Comparison of ENCODE assay signal across 18 cellular contexts in the genomic region with DNA sequence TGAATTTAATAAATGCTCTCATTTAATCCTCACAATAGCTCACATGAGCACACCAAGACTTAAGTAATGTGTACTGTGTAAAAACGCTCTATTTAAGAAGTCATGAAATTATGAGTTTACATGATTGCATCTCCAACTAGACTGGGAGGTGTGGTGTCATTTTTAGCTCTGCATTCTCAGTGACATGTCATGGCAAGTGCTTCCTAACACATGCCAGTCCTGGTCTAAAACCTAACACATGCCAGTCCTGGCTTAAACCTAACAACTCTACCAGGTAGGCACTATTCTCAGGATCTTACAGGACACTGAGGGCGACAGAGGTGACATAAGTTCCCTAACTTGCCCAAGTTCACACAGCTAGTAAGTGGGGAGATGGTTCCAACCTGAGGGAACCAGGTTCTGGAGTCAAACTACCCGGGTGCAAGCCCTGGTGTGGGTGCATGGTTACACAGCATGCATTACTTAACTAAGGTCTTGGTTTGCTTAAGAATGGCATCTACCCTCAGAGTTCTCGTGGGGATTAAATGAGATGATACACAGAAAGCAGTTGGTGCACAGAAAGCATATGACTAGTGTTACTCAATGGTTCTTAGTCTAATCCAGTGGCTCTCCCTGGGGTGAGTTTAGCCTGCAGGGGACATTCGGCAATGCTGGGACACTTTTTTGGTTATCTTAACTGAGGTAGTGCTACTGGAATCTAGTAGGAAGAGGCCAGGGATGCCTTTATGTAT. TPM values are rescaled to one million over a fixed set of nuclear protein-coding genes. Genes with fewer than 3 reads are reported as not detected.
DNase-seq lines count a peak whose midpoint lies in the region; ATAC-seq, FAIRE-seq and TF ChIP-seq lines count a peak whose summit lies in the region.
"Had no signal": no experiment of that assay in that cellular context is flagged by ENCODE, and none has a peak within 500 bp of the region (broad histone marks: within the 10 kb centered on the region; RNA-seq: fewer than 3 reads in every experiment).

No MANE protein-coding gene starts in this region.

- 97% methylated on average over 4 of the region's 5 CpGs for WGBS in SK-N-SH (ENCODE audit: low lambda C conversion rate)

- H3K36me3 ChIP-seq in SK-N-SH (replicated peaks in 1 of 2; ENCODE audit: control insufficient read depth in 1 of 2, insufficient read depth in 2 of 2, low read length in 1 of 2) (peaks cover 32 to 34% of the 10 kb centered on the region in 2 experiments), keratinocyte (ENCODE audit: control insufficient read depth in 2 of 2, extremely low read depth in 1 of 2, insufficient read depth in 2 of 2, low read length in 2 of 2) (peaks cover 4 to 9% of the 10 kb centered on the region in 2 experiments)

- H4K20me1 ChIP-seq in SK-N-SH (ENCODE audit: insufficient read depth) (no peaks in the 10 kb centered on the region), keratinocyte (ENCODE audit: control insufficient read depth, extremely low read depth, insufficient read depth, low read length) (no peaks in the 10 kb centered on the region)
- H4K20me1 ChIP-seq: BLaER1 had no signal

- DNase-seq in SK-N-SH (no peak), GM19239 (ENCODE audit: insufficient read length, low spot score) (no peak), keratinocyte (ENCODE audit: low read depth, low spot score) (no peak), NCI-H748 treated with DMSO at 0.1 percent for 48 hours (lab: John Stamatoyannopoulos, UW) (no peak), sciatic nerve (ENCODE audit: low spot score) (no peak), cortex of kidney (lab: John Stamatoyannopoulos, UW) (no peak)
- DNase-seq in central memory CD8-positive, alpha-beta T cell (ENCODE audit: low spot score in 2 of 2), result no peak
- DNase-seq: DMS 273 treated with DMSO at 0.1 percent for 48 hours; NCI-H146; NCI-H226; NCI-H526 treated with DMSO at 0.1 percent for 48 hours; NK-92 treated with Interleukin-12 subunit alpha and Interleukin-12 subunit beta, amount 100 ng/mL, for 24 hours had no signal

- H3K27me3 Mint-ChIP-seq in central memory CD8-positive, alpha-beta T cell, result no peaks in the 10 kb centered on the region
- H3K27me3 Mint-ChIP-seq: IgD-negative memory B cell had no signal

- H3K4me1 Mint-ChIP-seq in central memory CD8-positive, alpha-beta T cell, result peaks cover 5% of the 10 kb centered on the region

- H3K9ac ChIP-seq in SK-N-SH, result no peak overlapping the region
- no peak overlapping the region for H3K9ac ChIP-seq in keratinocyte (ENCODE audit: control insufficient read depth, extremely low read depth, insufficient read depth, low read length)
- H3K9ac ChIP-seq: BLaER1 had no signal

- H3K9me2 ChIP-seq in SK-N-SH, result no peaks in the 10 kb centered on the region

- no peaks in the 10 kb centered on the region for H3K9me3 Mint-ChIP-seq in central memory CD8-positive, alpha-beta T cell
- H3K9me3 Mint-ChIP-seq: IgD-negative memory B cell had no signal

- intact Hi-C loops in sciatic nerve (cut with DNase I), result no loop called here

- no peaks in the 10 kb centered on the region for H3K27me3 ChIP-seq in SK-N-SH (ENCODE audit: insufficient read depth)
- no peaks in the 10 kb centered on the region for H3K27me3 ChIP-seq in keratinocyte (ENCODE audit: control insufficient read depth, extremely low read depth, insufficient read depth, low read length)
- H3K27me3 ChIP-seq: BLaER1 had no signal

- H3K4me3 Mint-ChIP-seq in central memory CD8-positive, alpha-beta T cell, result no peak overlapping the region
- H3K4me3 Mint-ChIP-seq: IgD-negative memory B cell had no signal

- H3K4me3 ChIP-seq in SK-N-SH (ENCODE audit: low read depth in 2 of 2, low read length in 1 of 2) (no peak overlapping the region), keratinocyte (ENCODE audit: control insufficient read depth in 2 of 3, extremely low read depth in 1 of 3, insufficient read depth in 2 of 3, low read depth in 1 of 3, low read length in 3 of 3) (no peak overlapping the region)
- H3K4me3 ChIP-seq: BLaER1 had no signal

- ATAC-seq in SK-N-SH treated with all-trans-retinoic acid at 6 μM for 48 hours (no peak), sciatic nerve (no peak)
- no peak for ATAC-seq in central memory CD8-positive, alpha-beta T cell (replicated peaks; ENCODE audit: extremely low read depth, poor library complexity, severe bottlenecking)
- ATAC-seq: HCT116 had no signal

- peak overlapping the region; percentile 38 for H3K27ac Mint-ChIP-seq in central memory CD8-positive, alpha-beta T cell (ENCODE audit: low read depth)

- peaks cover 12% of the 10 kb centered on the region; the same call in 1 of the 2 replicates for H3K79me2 ChIP-seq in SK-N-SH (ENCODE audit: insufficient read depth)
- H3K79me2 ChIP-seq in keratinocyte (ENCODE audit: control insufficient read depth, insufficient read depth, low read length), result peaks cover 10% of the 10 kb centered on the region

- POLR2A ChIA-PET in SK-N-SH (lab: Yijun Ruan, JAX), result no interaction called here

- no peak overlapping the region for H3K4me2 ChIP-seq in SK-N-SH
- H3K4me2 ChIP-seq in keratinocyte (ENCODE audit: control insufficient read depth, extremely low read depth, insufficient read depth, low read depth, low read length), result peak overlapping the region; percentile 52
- H3K4me2 ChIP-seq: BLaER1 had no signal

- H3K27ac ChIP-seq in SK-N-SH (ENCODE audit: low read depth in 2 of 2, low read length in 1 of 2) (peak overlapping the region; percentile 93 to 99; a peak in 3 of 4 replicates), keratinocyte (ENCODE audit: control insufficient read depth, insufficient read depth, low read length) (peak overlapping the region; percentile 19)
- H3K27ac ChIP-seq: 22Rv1, BLaER1, RWPE1 had no signal

- H3K36me3 Mint-ChIP-seq in central memory CD8-positive, alpha-beta T cell (ENCODE audit: insufficient read depth), result peaks cover 26% of the 10 kb centered on the region

- TF ChIP-seq CTCF in SK-N-SH (IDR thresholded peaks at IDR 0.05) (no peak), keratinocyte (optimal IDR thresholded peaks at IDR 0.05 in 1 of 3, IDR thresholded peaks at IDR 0.05 in 1 of 3, conservative IDR thresholded peaks at IDR 0.05 in 1 of 3; ENCODE audit: extremely low read depth in 1 of 3, insufficient read depth in 2 of 3, low read length in 3 of 3) (no peak)

- dilution Hi-C loops in keratinocyte (cut with MboI; ENCODE audit: extremely low pct_ligation_motif_present, low sequenced_read_pairs), result no loop called here

- H3K9me3 ChIP-seq in SK-N-SH, result no peaks in the 10 kb centered on the region
- H3K9me3 ChIP-seq in keratinocyte (ENCODE audit: control insufficient read depth, low read depth, low read length), result no peaks in the 10 kb centered on the region
- H3K9me3 ChIP-seq: BLaER1 had no signal

- TF ChIP-seq RAD21 in SK-N-SH (IDR thresholded peaks at IDR 0.05; ENCODE audit: low read length), result no peak

- H3K9me1 ChIP-seq in keratinocyte (ENCODE audit: control insufficient read depth, extremely low read depth, insufficient read depth, low read length), result no peaks in the 10 kb centered on the region

- FAIRE-seq in GM19239 (lab: Jason Lieb, UNC), result peak; percentile 14
- peak; percentile 94 for FAIRE-seq in keratinocyte (lab: Jason Lieb, UNC)

- peaks cover 37% of the 10 kb centered on the region for H3F3A ChIP-seq in SK-N-SH (replicated peaks; ENCODE audit: insufficient read depth)

- no peak for TF ChIP-seq EP300 in SK-N-SH (IDR thresholded peaks at IDR 0.05; ENCODE audit: borderline replicate concordance in 1 of 2, low read depth in 1 of 2, low read length in 1 of 2)

- H2AFZ ChIP-seq in SK-N-SH (ENCODE audit: low read depth) (no peak overlapping the region), keratinocyte (ENCODE audit: control insufficient read depth, low read length) (peak overlapping the region; percentile 7)

- H3K4me1 ChIP-seq in SK-N-SH (ENCODE audit: control insufficient read depth in 1 of 2, insufficient read depth in 2 of 2, low read depth in 1 of 2, low read length in 1 of 2) (peaks cover 26 to 50% of the 10 kb centered on the region in 2 experiments), keratinocyte (ENCODE audit: control insufficient read depth, extremely low read depth, insufficient read depth, low read length) (peaks cover 51% of the 10 kb centered on the region)

- CTCF ChIA-PET in SK-N-SH (lab: Yijun Ruan, JAX), result interaction anchor here (1.5 to 4.2 kb wide), 3 partner anchors 9 to 36 kb away, joined by 3 to 26 read pairs (median 7); a partner anchor contains a TSS

TF ChIP-seq in SK-N-SH, 30 proteins besides CTCF, POLR2A, EP300 and RAD21 (continues in another document):
- no peak for TF ChIP-seq YY1 (IDR thresholded peaks at IDR 0.05; ENCODE audit: low read depth)
- TF ChIP-seq SIN3A (IDR thresholded peaks at IDR 0.05; ENCODE audit: borderline replicate concordance, low read depth, low read length), result no peak
- no peak for TF ChIP-seq TCF12 (IDR thresholded peaks at IDR 0.05)

TF ChIP-seq in SK-N-SH treated with all-trans-retinoic acid at 6 μM for 48 hours, 23 proteins besides CTCF, POLR2A, EP300 and RAD21 (continues in another document):
- TF ChIP-seq SNAI2 (CRISPR knock-in tag; IDR thresholded peaks at IDR 0.05), result no peak
- TF ChIP-seq TCF4 (CRISPR knock-in tag; IDR thresholded peaks at IDR 0.05; ENCODE audit: borderline replicate concordance), result no peak
- TF ChIP-seq CSDC2 (CRISPR knock-in tag; IDR thresholded peaks at IDR 0.05), result no peak
- TF ChIP-seq RARB (CRISPR knock-in tag; IDR thresholded peaks at IDR 0.05), result no peak

RNA-seq across cellular contexts. Expression of a gene that starts 14.7 kb away (rescaled TPM):
- polyA plus RNA-seq in SK-N-SH (2012; rRNA removed), result 0.07 TPM in 1 of 2 replicates, not detected in the other
- 0.04 and 0.18 TPM in 2 replicates for polyA plus RNA-seq in SK-N-SH (2012; cell fraction: cytosol; rRNA removed)
- polyA plus RNA-seq in SK-N-SH (2012; cell fraction: nucleus; rRNA removed), result 0.06 and 0.39 TPM in 2 replicates
- polyA plus RNA-seq in keratinocyte, result 0.09 to 0.39 TPM in 2 of 3 replicates, not detected in the other
- polyA plus RNA-seq in keratinocyte (2011; ENCODE audit: low read depth), result not detected
- 0.06 TPM in 1 of 2 replicates, not detected in the other for polyA plus RNA-seq in keratinocyte (2011; cell fraction: cytosol; rRNA removed)
- polyA plus RNA-seq in keratinocyte (2011; cell fraction: nucleus; rRNA removed), result 0.28 TPM in 1 of 2 replicates, not detected in the other
- 0.45 and 0.57 TPM in 2 replicates for polyA plus RNA-seq in keratinocyte (2012; ENCODE audit: low replicate concordance)
- polyA minus RNA-seq in keratinocyte, result not detected in 3 replicates
- polyA minus RNA-seq in keratinocyte (2011; cell fraction: cytosol; rRNA and poly(A)+ RNA removed), result not detected
- not detected in 2 replicates for polyA minus RNA-seq in keratinocyte (2011; cell fraction: nucleus; rRNA and poly(A)+ RNA removed)
- 2.2 TPM for total RNA-seq in sciatic nerve
- polyA plus RNA-seq: IgD-negative memory B cell had no signal

RNA-seq across cellular contexts. Expression of a gene that starts 35.8 kb away (rescaled TPM):
- polyA plus RNA-seq in SK-N-SH (2012; rRNA removed), result 28.4 and 36.1 TPM in 2 replicates
- 29.4 and 31.6 TPM in 2 replicates for polyA plus RNA-seq in SK-N-SH (2012; cell fraction: cytosol; rRNA removed)
- 64.7 and 89.2 TPM in 2 replicates for polyA plus RNA-seq in SK-N-SH (2012; cell fraction: nucleus; rRNA removed)
- polyA plus RNA-seq in keratinocyte, result 20.1 to 38.6 TPM (median 32.8 TPM) in 3 replicates
- 17.1 TPM for polyA plus RNA-seq in keratinocyte (2011; ENCODE audit: low read depth)
- polyA plus RNA-seq in keratinocyte (2011; cell fraction: cytosol; rRNA removed), result 18.6 and 23.6 TPM in 2 replicates
- 36.0 and 41.7 TPM in 2 replicates for polyA plus RNA-seq in keratinocyte (2011; cell fraction: nucleus; rRNA removed)
- 11.7 and 24.3 TPM in 2 replicates for polyA plus RNA-seq in keratinocyte (2012; ENCODE audit: low replicate concordance)
- polyA minus RNA-seq in keratinocyte, result 7.5 to 36.4 TPM (median 11.8 TPM) in 3 replicates
- polyA minus RNA-seq in keratinocyte (2011; cell fraction: cytosol; rRNA and poly(A)+ RNA removed), result 16.3 TPM
- polyA minus RNA-seq in keratinocyte (2011; cell fraction: nucleus; rRNA and poly(A)+ RNA removed), result 28.6 and 44.6 TPM in 2 replicates
- total RNA-seq in sciatic nerve, result 34.6 TPM
